ENCODE assay signal across 1 cellular context in the genomic region with DNA sequence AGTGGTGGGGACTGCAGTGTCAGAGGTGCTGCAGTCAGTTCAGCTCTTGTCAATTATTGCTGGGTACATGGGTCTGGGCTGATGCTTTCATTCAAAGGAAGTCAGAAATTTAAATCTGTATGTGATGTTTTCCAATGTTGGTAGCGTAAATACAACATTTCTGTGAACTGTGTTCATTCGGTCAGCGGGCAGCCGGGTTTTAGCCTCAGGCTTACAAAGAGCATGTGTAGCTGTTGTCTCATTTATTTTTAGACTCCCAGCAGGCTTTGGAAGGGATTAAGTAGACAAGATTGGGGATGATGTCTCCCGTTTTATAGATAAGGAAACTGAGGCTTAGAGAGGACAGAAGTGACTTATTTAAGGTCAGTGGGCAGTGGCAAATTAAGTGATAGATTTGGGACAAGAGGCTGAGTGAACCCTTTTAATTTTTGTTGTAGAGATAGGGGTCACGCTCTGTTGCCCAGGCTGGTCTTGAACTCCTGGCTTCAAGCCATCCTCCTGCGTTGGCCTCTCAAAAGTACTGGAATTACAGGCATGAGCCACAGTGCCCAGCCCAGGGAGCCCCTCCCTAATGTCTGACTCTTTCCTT.
TF ChIP-seq lines count a peak whose summit lies in the region.

No MANE protein-coding gene starts in this region.

TF ChIP-seq in GM23338, 12 proteins besides CTCF, POLR2A, EP300 and RAD21 (continued from another document):
- TF ChIP-seq, protein P1, sequence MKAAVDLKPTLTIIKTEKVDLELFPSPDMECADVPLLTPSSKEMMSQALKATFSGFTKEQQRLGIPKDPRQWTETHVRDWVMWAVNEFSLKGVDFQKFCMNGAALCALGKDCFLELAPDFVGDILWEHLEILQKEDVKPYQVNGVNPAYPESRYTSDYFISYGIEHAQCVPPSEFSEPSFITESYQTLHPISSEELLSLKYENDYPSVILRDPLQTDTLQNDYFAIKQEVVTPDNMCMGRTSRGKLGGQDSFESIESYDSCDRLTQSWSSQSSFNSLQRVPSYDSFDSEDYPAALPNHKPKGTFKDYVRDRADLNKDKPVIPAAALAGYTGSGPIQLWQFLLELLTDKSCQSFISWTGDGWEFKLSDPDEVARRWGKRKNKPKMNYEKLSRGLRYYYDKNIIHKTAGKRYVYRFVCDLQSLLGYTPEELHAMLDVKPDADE (IDR thresholded peaks at IDR 0.05): no peak
- no peak for TF ChIP-seq CREB1 (CRISPR knock-in tag; IDR thresholded peaks at IDR 0.05; ENCODE audit: low read depth)
- no peak for TF ChIP-seq EZH2 (IDR thresholded peaks at IDR 0.05; ENCODE audit: low read depth, unreplicated experiment)
